Comparison of ENCODE assay signal across 8 cellular contexts in the genomic region with DNA sequence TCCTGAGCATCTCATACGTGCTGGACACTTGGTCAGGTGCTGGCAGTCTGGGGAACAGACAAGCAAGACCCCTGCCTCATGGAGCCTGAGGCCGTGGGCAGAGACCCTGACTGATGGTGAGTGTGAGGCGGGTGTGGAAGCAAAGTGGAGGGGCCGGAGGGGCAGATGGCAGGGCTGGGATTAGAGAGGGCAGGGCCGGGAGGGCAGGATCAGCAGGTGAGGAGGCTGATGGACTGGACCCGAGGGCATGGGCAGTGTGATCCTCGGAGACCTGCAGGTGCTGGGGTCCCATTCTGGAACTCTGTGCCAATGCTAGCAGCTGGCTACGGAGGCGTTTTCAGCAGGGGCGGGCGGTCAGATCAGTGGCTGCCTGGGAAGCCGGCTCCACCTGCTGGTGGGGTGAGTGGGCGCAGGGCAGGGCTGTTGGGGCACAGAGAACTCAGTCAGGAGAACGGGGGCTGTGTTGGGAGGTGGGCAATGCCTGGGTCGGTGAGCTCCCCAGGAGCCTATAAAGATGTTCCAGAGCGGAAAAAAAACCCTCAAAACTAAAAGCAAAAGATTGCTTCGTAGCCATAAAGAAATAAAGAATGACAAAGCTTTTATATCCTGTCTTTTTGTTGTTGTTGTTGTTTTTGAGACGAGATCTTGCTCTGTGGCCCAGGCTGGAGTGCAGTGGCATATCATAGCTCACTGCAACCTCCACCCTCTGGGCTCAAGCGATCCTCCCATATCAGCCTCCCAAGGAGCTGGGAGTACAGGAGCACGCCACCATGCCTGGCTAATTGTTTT. TPM values are rescaled to one million over a fixed set of nuclear protein-coding genes. Genes with fewer than 3 reads are reported as not detected.
DNase-seq lines count a peak whose midpoint lies in the region; ATAC-seq and TF ChIP-seq lines count a peak whose summit lies in the region.

No MANE protein-coding gene starts in this region.

- H3K9me3 ChIP-seq in neural progenitor cell (ENCODE audit: low read depth): no peaks in the 10 kb centered on the region

- H3K27ac ChIP-seq in brain microvascular endothelial cell: no peak overlapping the region
- no peak overlapping the region for H3K27ac ChIP-seq in neural progenitor cell

- H3K27me3 Mint-ChIP-seq in neural progenitor cell (ENCODE audit: insufficient read depth, low read depth): peaks cover 12% of the 10 kb centered on the region

- in situ Hi-C loops in brain microvascular endothelial cell (cut with HindIII; ENCODE audit: low pct_ligation_motif_present, low sequenced_read_pairs): no loop called here

- DNase-seq in NCI-H2107 treated with DMSO at 0.1 percent for 48 hours (lab: John Stamatoyannopoulos, UW; ENCODE audit: unreplicated experiment): peak; percentile 33
- no peak for DNase-seq in NCI-H2107 (lab: John Stamatoyannopoulos, UW)
- peak; percentile 38 for DNase-seq in NCI-H146 (lab: John Stamatoyannopoulos, UW)
- DNase-seq in brain microvascular endothelial cell: no peak
- DNase-seq in neural progenitor cell (ENCODE audit: low spot score): no peak
- DNase-seq in mesenteric fat pad (ENCODE audit: low spot score): no peak
- no peak for DNase-seq in middle frontal gyrus (ENCODE audit: extremely low spot score, low spot score)

- ATAC-seq in GM18909 (IDR thresholded peaks at IDR 0.05; ENCODE audit: poor library complexity, unreplicated experiment): no peak

- peak; percentile 59 for TF ChIP-seq CTCF in brain microvascular endothelial cell (IDR thresholded peaks at IDR 0.05; ENCODE audit: low read depth, low read length, missing control alignments)
- TF ChIP-seq CTCF in neural progenitor cell (IDR thresholded peaks at IDR 0.05): peak; percentile 45

- H3F3A ChIP-seq in neural progenitor cell (ENCODE audit: low read depth): no peaks in the 10 kb centered on the region

- peaks cover 8% of the 10 kb centered on the region for H3K4me1 Mint-ChIP-seq in neural progenitor cell

- H3K9ac ChIP-seq in neural progenitor cell: no peak overlapping the region

- H3K27ac Mint-ChIP-seq in neural progenitor cell: no peak overlapping the region

- H4K20me1 ChIP-seq in neural progenitor cell (ENCODE audit: low read depth): no peaks in the 10 kb centered on the region

- no peaks in the 10 kb centered on the region for H3K36me3 Mint-ChIP-seq in neural progenitor cell

- H2AFZ ChIP-seq in neural progenitor cell (replicated peaks): no peak overlapping the region

- H3K27me3 ChIP-seq in brain microvascular endothelial cell (replicated peaks) (no peaks in the 10 kb centered on the region), neural progenitor cell (no peaks in the 10 kb centered on the region)

- H3K9me3 Mint-ChIP-seq in neural progenitor cell: no peaks in the 10 kb centered on the region

- H3K4me2 ChIP-seq in neural progenitor cell: no peak overlapping the region

- H3K4me3 ChIP-seq in brain microvascular endothelial cell (ENCODE audit: low read depth, low read length): no peak overlapping the region
- no peak overlapping the region for H3K4me3 ChIP-seq in neural progenitor cell

- peaks cover 5% of the 10 kb centered on the region for H3K4me1 ChIP-seq in neural progenitor cell

- no peaks in the 10 kb centered on the region for H3K79me2 ChIP-seq in neural progenitor cell (ENCODE audit: low read depth)

- H3K36me3 ChIP-seq in brain microvascular endothelial cell (replicated peaks): no peaks in the 10 kb centered on the region
- no peaks in the 10 kb centered on the region for H3K36me3 ChIP-seq in neural progenitor cell

- H3K4me3 Mint-ChIP-seq in neural progenitor cell: peak overlapping the region; percentile 52

RNA-seq across cellular contexts. Expression of a gene that starts 8.9 kb away (rescaled TPM):
- total RNA-seq in neural progenitor cell (ENCODE audit: low replicate concordance) (1.1 TPM in 1 of 2 replicates, not detected in the other), mesenteric fat pad (3.1 TPM)

RNA-seq across cellular contexts. Expression of a gene that starts 39.5 kb away (rescaled TPM):
- total RNA-seq in neural progenitor cell (ENCODE audit: low replicate concordance): 25.1 and 38.7 TPM in 2 replicates
- total RNA-seq in mesenteric fat pad: 31.5 TPM

RNA-seq across cellular contexts. Expression of a gene that starts 39.7 kb away (rescaled TPM):
- total RNA-seq in neural progenitor cell (ENCODE audit: low replicate concordance): 308 and 386 TPM in 2 replicates
- total RNA-seq in mesenteric fat pad: 419 TPM

Comparison
In these comparisons a context has a peak if more than half of its experiments do, and no peak if none do; other contexts are left out.
1. DNase-seq: peak in NCI-H2107 treated with DMSO at 0.1 percent for 48 hours (single experiment) and NCI-H146 (single experiment); none in NCI-H2107 (single experiment), brain microvascular endothelial cell (single experiment), neural progenitor cell (single experiment), mesenteric fat pad (single experiment) and middle frontal gyrus (single experiment).